ENCODE assay signal across 20 cellular contexts in genomic region chr14:102977475-102977874, GRCh38. TPM values are rescaled to one million over a fixed set of nuclear protein-coding genes. Genes with fewer than 3 reads are reported as not detected.
"Had no signal": no experiment of that assay in that cellular context is flagged by ENCODE, and none has a peak within 500 bp of the region (broad histone marks: within the 10 kb centered on the region; RNA-seq: fewer than 3 reads in every experiment).

No MANE protein-coding gene starts in this region.

- H3K9me3 Mint-ChIP-seq: naive thymus-derived CD4-positive, alpha-beta T cell; nephron progenitor cell; stimulated activated naive B cell treated with anti-CD40 and anti-IgM and Interleukin-4, amounts not matched to agents 10 μg/mL and 1 μg/mL and 100 μg/mL, for 72 hours; stimulated activated naive CD8-positive, alpha-beta T cell treated with anti-CD3 and anti-CD28 coated beads, Interleukin-15, amount 100 ng/mL, for 72 hours had no signal

- H3K27me3 Mint-ChIP-seq: naive thymus-derived CD4-positive, alpha-beta T cell; stimulated activated naive B cell treated with anti-CD40 and anti-IgM and Interleukin-4, amounts not matched to agents 10 μg/mL and 1 μg/mL and 100 μg/mL, for 72 hours; stimulated activated naive CD8-positive, alpha-beta T cell treated with anti-CD3 and anti-CD28 coated beads, Interleukin-15, amount 100 ng/mL, for 72 hours had no signal

- H3K27ac Mint-ChIP-seq: naive thymus-derived CD4-positive, alpha-beta T cell; nephron progenitor cell; stimulated activated naive CD8-positive, alpha-beta T cell treated with anti-CD3 and anti-CD28 coated beads, Interleukin-15, amount 100 ng/mL, for 72 hours had no signal

- H3K4me1 Mint-ChIP-seq: naive thymus-derived CD4-positive, alpha-beta T cell; stimulated activated naive CD8-positive, alpha-beta T cell treated with anti-CD3 and anti-CD28 coated beads, Interleukin-15, amount 100 ng/mL, for 72 hours had no signal

- ATAC-seq: gastrocnemius medialis; heart right ventricle; left ventricle myocardium superior; naive thymus-derived CD4-positive, alpha-beta T cell; sciatic nerve; stimulated activated naive B cell treated with anti-CD40 and anti-IgM and Interleukin-4, amounts not matched to agents 10 μg/mL and 1 μg/mL and 100 μg/mL, for 72 hours; stimulated activated naive CD8-positive, alpha-beta T cell treated with anti-CD3 and anti-CD28 coated beads, Interleukin-15, amount 100 ng/mL, for 72 hours had no signal

- H3K36me3 ChIP-seq: colonic mucosa, neutrophil had no signal

- DNase-seq: cerebellar nuclear complex; colonic mucosa; effector CD4-positive, alpha-beta T cell; gastrocnemius medialis; heart right ventricle; left ventricle myocardium superior; naive thymus-derived CD4-positive, alpha-beta T cell; nephron progenitor cell; stimulated activated CD4-positive, alpha-beta T cell treated with anti-CD3 and anti-CD28 coated beads, Interleukin-2, amount 100 ng/mL, for 24 hours; stimulated activated CD4-positive, alpha-beta T cell treated with anti-CD3 and anti-CD28 coated beads, Interleukin-4, amount 100 ng/mL, for 4 hours; stimulated activated naive B cell treated with anti-CD40 and anti-IgM and Interleukin-4, amounts not matched to agents 10 μg/mL and 1 μg/mL and 100 μg/mL, for 72 hours; stimulated activated naive CD8-positive, alpha-beta T cell treated with anti-CD3 and anti-CD28 coated beads, Interleukin-15, amount 100 ng/mL, for 72 hours; trophoblast cell had no signal

- H3K4me3 Mint-ChIP-seq: naive thymus-derived CD4-positive, alpha-beta T cell; nephron progenitor cell; stimulated activated naive B cell treated with anti-CD40 and anti-IgM and Interleukin-4, amounts not matched to agents 10 μg/mL and 1 μg/mL and 100 μg/mL, for 72 hours; stimulated activated naive CD8-positive, alpha-beta T cell treated with anti-CD3 and anti-CD28 coated beads, Interleukin-15, amount 100 ng/mL, for 72 hours had no signal

- H3K9me3 ChIP-seq: colonic mucosa, esophagus muscularis mucosa, gastrocnemius medialis, heart right ventricle, neutrophil, thoracic aorta had no signal

- H3K4me1 ChIP-seq: colonic mucosa, esophagus muscularis mucosa, gastrocnemius medialis had no signal

- H3K27me3 ChIP-seq: colonic mucosa, esophagus muscularis mucosa, gastrocnemius medialis, heart right ventricle had no signal

- FAIRE-seq: endometrium, keratinocyte had no signal

- H3K4me3 ChIP-seq: colonic mucosa, esophagus muscularis mucosa, gastrocnemius medialis, heart right ventricle, thoracic aorta had no signal

- H3K27ac ChIP-seq: colonic mucosa, epithelial cell of prostate, esophagus muscularis mucosa, gastrocnemius medialis, heart right ventricle, neutrophil, thoracic aorta had no signal

RNA-seq across cellular contexts. Expression of gene AMN, which starts 55.0 kb away (rescaled TPM):
- total RNA-seq: left ventricle myocardium superior had no signal
